Comparison of ENCODE assay signal across 23 cellular contexts in the genomic region with DNA sequence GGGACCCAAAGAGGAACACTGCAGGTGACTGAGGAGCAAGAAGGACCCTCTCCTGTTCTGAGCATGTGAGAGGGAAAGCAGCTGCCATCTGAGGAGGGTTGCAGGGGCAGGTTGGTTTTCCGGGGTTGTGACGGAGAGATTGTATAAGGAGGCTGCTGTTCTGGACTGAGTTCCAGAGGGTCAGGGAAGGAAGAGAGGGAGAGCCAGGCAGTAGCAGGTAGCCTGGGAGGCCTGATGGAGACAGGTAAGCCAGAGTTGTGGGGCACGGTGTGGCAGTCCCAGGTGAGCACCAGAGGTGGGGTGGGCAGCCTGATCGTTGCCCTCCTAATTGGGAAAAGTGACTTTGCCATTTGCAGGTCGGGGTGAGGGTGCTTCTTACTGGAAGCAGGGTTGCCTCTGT. TPM values are rescaled to one million over a fixed set of nuclear protein-coding genes. Genes with fewer than 3 reads are reported as not detected.
DNase-seq lines count a peak whose midpoint lies in the region; ATAC-seq and TF ChIP-seq lines count a peak whose summit lies in the region.
"Had no signal": no experiment of that assay in that cellular context is flagged by ENCODE, and none has a peak within 500 bp of the region (broad histone marks: within the 10 kb centered on the region; RNA-seq: fewer than 3 reads in every experiment).

No MANE protein-coding gene starts in this region.

- H3K36me3 Mint-ChIP-seq in GM23338 (ENCODE audit: low read depth), result peaks cover 96% of the 10 kb centered on the region
- H3K36me3 Mint-ChIP-seq in activated naive CD8-positive, alpha-beta T cell treated with anti-CD3 and anti-CD28 coated beads, Interleukin-2, amount 50 U/mL, for 24 hours (ENCODE audit: low read depth), result peaks cover 90% of the 10 kb centered on the region
- peaks cover 40% of the 10 kb centered on the region for H3K36me3 Mint-ChIP-seq in progenitor cell of endocrine pancreas (ENCODE audit: insufficient read depth)

- H3K4me2 ChIP-seq in GM23338, result no peak overlapping the region

- peaks cover 59% of the 10 kb centered on the region for H4K20me1 ChIP-seq in GM23338 (replicated peaks; ENCODE audit: insufficient read depth)

- H3K4me1 ChIP-seq in GM23338 (ENCODE audit: insufficient read depth), result no peaks in the 10 kb centered on the region
- H3K4me1 ChIP-seq in transverse colon, result no peaks in the 10 kb centered on the region

- peaks cover 96% of the 10 kb centered on the region for H3K36me3 ChIP-seq in GM23338 (ENCODE audit: insufficient read depth)
- peaks cover 0 to 82% (median 42%) of the 10 kb centered on the region in 4 donors for H3K36me3 ChIP-seq in transverse colon

- H3K4me1 Mint-ChIP-seq in GM23338 (no peaks in the 10 kb centered on the region; the same call in 2 of the 3 replicates), progenitor cell of endocrine pancreas (ENCODE audit: low read depth) (peaks cover 5% of the 10 kb centered on the region)
- H3K4me1 Mint-ChIP-seq in activated naive CD8-positive, alpha-beta T cell treated with anti-CD3 and anti-CD28 coated beads, Interleukin-2, amount 50 U/mL, for 24 hours, result peaks cover 31% of the 10 kb centered on the region
- H3K4me1 Mint-ChIP-seq: neural crest cell had no signal

- in situ Hi-C loops in transverse colon (cut with MboI; ENCODE audit: low pct_ligation_motif_present in 1 of 4, low pct_unique_long_range_greater_than_20kb in 1 of 4, low sequenced_read_pairs in 3 of 4), result no loop called here

- H3F3A ChIP-seq in GM23338 (replicated peaks; ENCODE audit: low read depth), result peaks cover 38% of the 10 kb centered on the region

- H3K9me2 ChIP-seq in GM23338 (ENCODE audit: insufficient read depth), result no peaks in the 10 kb centered on the region

- H3K4me3 Mint-ChIP-seq in GM23338, result no peak overlapping the region
- H3K4me3 Mint-ChIP-seq in activated naive CD8-positive, alpha-beta T cell treated with anti-CD3 and anti-CD28 coated beads, Interleukin-2, amount 50 U/mL, for 24 hours, result no peak overlapping the region
- no peak overlapping the region for H3K4me3 Mint-ChIP-seq in progenitor cell of endocrine pancreas (ENCODE audit: low read depth)
- H3K4me3 Mint-ChIP-seq: mesothelial cell of epicardium, neural crest cell had no signal

- TF ChIP-seq CTCF in GM23338 (conservative IDR thresholded peaks at IDR 0.05; ENCODE audit: low read depth in 2 of 2), result no peak
- no peak for TF ChIP-seq CTCF in progenitor cell of endocrine pancreas (IDR thresholded peaks at IDR 0.05; ENCODE audit: unreplicated experiment)
- TF ChIP-seq CTCF in transverse colon (IDR thresholded peaks at IDR 0.05), result no peak

- H3K27me3 Mint-ChIP-seq in GM23338 (ENCODE audit: insufficient read depth, low read depth, poor library complexity) (peaks cover 7% of the 10 kb centered on the region), progenitor cell of endocrine pancreas (no peaks in the 10 kb centered on the region)
- no peaks in the 10 kb centered on the region for H3K27me3 Mint-ChIP-seq in activated naive CD8-positive, alpha-beta T cell treated with anti-CD3 and anti-CD28 coated beads, Interleukin-2, amount 50 U/mL, for 24 hours

- H3K9me3 Mint-ChIP-seq in GM23338 (no peaks in the 10 kb centered on the region), progenitor cell of endocrine pancreas (ENCODE audit: low read depth) (no peaks in the 10 kb centered on the region)
- H3K9me3 Mint-ChIP-seq in activated naive CD8-positive, alpha-beta T cell treated with anti-CD3 and anti-CD28 coated beads, Interleukin-2, amount 50 U/mL, for 24 hours, result no peaks in the 10 kb centered on the region
- H3K9me3 Mint-ChIP-seq: mesothelial cell of epicardium, neural crest cell had no signal

- H2AFZ ChIP-seq in GM23338, result no peak overlapping the region

- H3K4me3 ChIP-seq in GM23338, result no peak overlapping the region
- H3K4me3 ChIP-seq in transverse colon, result no peak overlapping the region
- H3K4me3 ChIP-seq: right lobe of liver, SK-N-MC had no signal

- peak overlapping the region; percentile 28 for H3K27ac Mint-ChIP-seq in GM23338
- H3K27ac Mint-ChIP-seq in activated naive CD8-positive, alpha-beta T cell treated with anti-CD3 and anti-CD28 coated beads, Interleukin-2, amount 50 U/mL, for 24 hours, result peak overlapping the region; percentile 70
- peak overlapping the region; percentile 29 for H3K27ac Mint-ChIP-seq in progenitor cell of endocrine pancreas
- H3K27ac Mint-ChIP-seq: mesothelial cell of epicardium had no signal

- TF ChIP-seq EP300 in transverse colon (IDR thresholded peaks at IDR 0.05; ENCODE audit: low read depth), result no peak

- ATAC-seq in GM23338, result no peak
- ATAC-seq in activated naive CD8-positive, alpha-beta T cell treated with anti-CD3 and anti-CD28 coated beads, Interleukin-2, amount 50 U/mL, for 24 hours, result no peak
- ATAC-seq in HG03565 (IDR thresholded peaks at IDR 0.05; ENCODE audit: unreplicated experiment), result no peak
- ATAC-seq: right lobe of liver had no signal

- WGBS in transverse colon (ENCODE audit: low coverage in 1 of 2), 2 donors, result 92% methylated on average over 5 of the region's 5 CpGs; no CpG with 5 or more reads in 1 of the 2 donors

- TF ChIP-seq POLR2A in transverse colon (IDR thresholded peaks at IDR 0.05), result no peak

- H3K27me3 ChIP-seq in GM23338 (ENCODE audit: insufficient read depth) (no peaks in the 10 kb centered on the region), transverse colon (no peaks in the 10 kb centered on the region)
- H3K27me3 ChIP-seq: right lobe of liver had no signal

- DNase-seq in activated CD8-positive, alpha-beta memory T cell treated with anti-CD3 and anti-CD28 coated beads for 24 hours, result peak; percentile 53
- DNase-seq in activated CD8-positive, alpha-beta memory T cell treated with anti-CD3 and anti-CD28 coated beads, Interleukin-2, amount 50 U/mL, for 4 hours, result no peak
- DNase-seq in GM23338 (ENCODE audit: low spot score) (no peak), progenitor cell of endocrine pancreas (ENCODE audit: low spot score, unreplicated experiment) (no peak), OCI-M2 (lab: John Stamatoyannopoulos, UW; ENCODE audit: unreplicated experiment) (no peak), transverse colon (no peak)
- no peak for DNase-seq in activated naive CD8-positive, alpha-beta T cell treated with anti-CD3 and anti-CD28 coated beads, Interleukin-2, amount 50 U/mL, for 24 hours
- DNase-seq: activated CD4-positive, alpha-beta T cell treated with anti-CD3 and anti-CD28 coated beads for 4 hours; activated gamma-delta T cell; AML-193; amygdala; GDM1; NCI-H1092; NCI-H187 treated with DMSO at 0.1 percent for 48 hours; NCI-H69; RPMI8226; stimulated activated CD4-positive, alpha-beta T cell treated with anti-CD3 and anti-CD28 coated beads, Interleukin-4, amount 100 ng/mL, for 4 hours; trophoblast cell had no signal

- H3K9me3 ChIP-seq in transverse colon, result no peaks in the 10 kb centered on the region
- H3K9me3 ChIP-seq: right lobe of liver had no signal

- intact Hi-C loops in transverse colon (cut with DNase I; ENCODE audit: low total_unique reads), result no loop called here

- H3K27ac ChIP-seq in GM23338 (ENCODE audit: low read depth) (no peak overlapping the region), transverse colon (no peak overlapping the region)
- H3K27ac ChIP-seq: right lobe of liver, SK-N-MC had no signal

- H3K79me2 ChIP-seq in GM23338 (replicated peaks; ENCODE audit: insufficient read depth), result peaks cover 40% of the 10 kb centered on the region

TF ChIP-seq in GM23338, 12 proteins besides CTCF, POLR2A, EP300 and RAD21 (continues in another document):
- no peak for TF ChIP-seq REST (IDR thresholded peaks at IDR 0.05; ENCODE audit: unreplicated experiment)

RNA-seq across cellular contexts. Expression of gene CCT5, which starts 9.8 kb away (rescaled TPM):
- 604 and 661 TPM in 2 replicates for total RNA-seq in GM23338 (2014; rRNA removed; shearing (Covaris generic))
- polyA plus RNA-seq in GM23338 (2016; fragmentation: Nextera tagmentation; extraction: Ambion mirVana), result 576 and 627 TPM in 2 replicates
- total RNA-seq in progenitor cell of endocrine pancreas (223 and 241 TPM in 2 replicates), transverse colon (100 to 1,000 TPM in 2 of 4 donors, 10 to 100 TPM in 2; 29.1 to 129 (median 76.5) TPM)

RNA-seq across cellular contexts. Expression of gene ATPSCKMT, which starts 10.2 kb away (rescaled TPM):
- 19.3 and 22.9 TPM in 2 replicates for total RNA-seq in GM23338 (2014; rRNA removed; shearing (Covaris generic))
- 8.9 and 10.0 TPM in 2 replicates for polyA plus RNA-seq in GM23338 (2016; fragmentation: Nextera tagmentation; extraction: Ambion mirVana)
- total RNA-seq in progenitor cell of endocrine pancreas (28.3 and 30.3 TPM in 2 replicates), transverse colon (10 to 100 TPM in 3 of 4 donors, 1 to 10 TPM in 1; 1.1 to 29.9 (median 19.4) TPM)

RNA-seq across cellular contexts. Expression of gene CMBL, which starts 47.8 kb away (rescaled TPM):
- total RNA-seq in GM23338 (2014; rRNA removed; shearing (Covaris generic)), result 13.2 and 23.3 TPM in 2 replicates
- polyA plus RNA-seq in GM23338 (2016; fragmentation: Nextera tagmentation; extraction: Ambion mirVana), result 23.5 and 24.1 TPM in 2 replicates
- 10.0 and 13.6 TPM in 2 replicates for total RNA-seq in progenitor cell of endocrine pancreas
- total RNA-seq in transverse colon, result 10 to 100 TPM; 36.6 to 87.6 (median 60.9) TPM
